ENCODE assay signal across 9 cellular contexts in genomic region chr11:13440100-13440855, GRCh38. TPM values are rescaled to one million over a fixed set of nuclear protein-coding genes. Genes with fewer than 3 reads are reported as not detected.
DNase-seq lines count a peak whose midpoint lies in the region; ATAC-seq lines count a peak whose summit lies in the region.
"Had no signal": no experiment of that assay in that cellular context is flagged by ENCODE, and none has a peak within 500 bp of the region (broad histone marks: within the 10 kb centered on the region; RNA-seq: fewer than 3 reads in every experiment).

No MANE protein-coding gene starts in this region.

- H3K27ac Mint-ChIP-seq in activated naive CD4-positive, alpha-beta T cell treated with anti-CD3 and anti-CD28 coated beads for 36 hours = no peak overlapping the region

- in situ Hi-C loops in G401 (cut with HindIII; ENCODE audit: low sequenced_read_pairs) = no loop called here

- H3K4me1 Mint-ChIP-seq in activated naive CD4-positive, alpha-beta T cell treated with anti-CD3 and anti-CD28 coated beads for 36 hours (ENCODE audit: low read depth) = peaks cover 23% of the 10 kb centered on the region

- DNase-seq in G401 (ENCODE audit: low spot score) (peak; percentile 98), NCI-H446 (lab: John Stamatoyannopoulos, UW) (peak; percentile 86 to 89), dermis blood vessel endothelial cell (peak; percentile 89), medulla oblongata (ENCODE audit: extremely low spot score) (peak; percentile 72)
- DNase-seq in activated effector memory CD4-positive, alpha-beta T cell treated with anti-CD3 and anti-CD28 coated beads, Interleukin-2, amount 50 U/mL, for 16 hours = no peak
- DNase-seq in activated naive CD4-positive, alpha-beta T cell treated with anti-CD3 and anti-CD28 coated beads for 36 hours = no peak

- CTCF ChIA-PET in activated naive CD4-positive, alpha-beta T cell treated with anti-CD3 and anti-CD28 coated beads for 36 hours (lab: Charles Lee) = interaction anchor here (0.6 to 1.0 kb wide), 3 partner anchors 36 to 941 kb away, joined by 3 to 4 read pairs (median 3); no protein-coding TSS in a partner anchor

- intact Hi-C loops in activated naive CD4-positive, alpha-beta T cell treated with anti-CD3 and anti-CD28 coated beads for 36 hours (cut with micrococcal nuclease) = no loop called here

- H3K9me3 Mint-ChIP-seq in activated naive CD4-positive, alpha-beta T cell treated with anti-CD3 and anti-CD28 coated beads for 36 hours = no peaks in the 10 kb centered on the region

- H3K4me3 Mint-ChIP-seq in activated naive CD4-positive, alpha-beta T cell treated with anti-CD3 and anti-CD28 coated beads for 36 hours = no peak overlapping the region

- H3K27me3 Mint-ChIP-seq in activated naive CD4-positive, alpha-beta T cell treated with anti-CD3 and anti-CD28 coated beads for 36 hours (ENCODE audit: low read depth) = no peaks in the 10 kb centered on the region

- H3K36me3 Mint-ChIP-seq in activated naive CD4-positive, alpha-beta T cell treated with anti-CD3 and anti-CD28 coated beads for 36 hours (ENCODE audit: low read depth) = peaks cover 1% of the 10 kb centered on the region

- ATAC-seq in HG02885 (IDR thresholded peaks at IDR 0.05; ENCODE audit: poor library complexity, unreplicated experiment) (no peak), GM18909 (IDR thresholded peaks at IDR 0.05; ENCODE audit: poor library complexity, unreplicated experiment) (no peak)

RNA-seq across cellular contexts. Expression of gene BTBD10, which starts 22.7 kb away (rescaled TPM):
- 22.3 and 40.3 TPM in 2 replicates for total RNA-seq in G401 (2014; rRNA removed; shearing (Covaris generic))
- total RNA-seq in dermis blood vessel endothelial cell = 133 and 140 TPM in 2 replicates
- 10 to 100 TPM; 20.9 to 21.0 TPM for total RNA-seq in activated naive CD4-positive, alpha-beta T cell treated with anti-CD3 and anti-CD28 coated beads for 36 hours

RNA-seq across cellular contexts. Expression of gene PTH, which starts 55.5 kb away (rescaled TPM):
- not detected in 2 replicates for total RNA-seq in G401 (2014; rRNA removed; shearing (Covaris generic))
- total RNA-seq in dermis blood vessel endothelial cell = not detected in 2 replicates
- not detected for total RNA-seq in activated naive CD4-positive, alpha-beta T cell treated with anti-CD3 and anti-CD28 coated beads for 36 hours
- total RNA-seq: mononuclear cell had no signal

Comparison
In these comparisons a context has a peak if more than half of its experiments do, and no peak if none do; other contexts are left out.
1. DNase-seq: peak in G401 (single experiment), NCI-H446 (2 of 2), dermis blood vessel endothelial cell (single experiment) and medulla oblongata (single experiment); none in activated effector memory CD4-positive, alpha-beta T cell treated with anti-CD3 and anti-CD28 coated beads, Interleukin-2, amount 50 U/mL, for 16 hours (single experiment) and activated naive CD4-positive, alpha-beta T cell treated with anti-CD3 and anti-CD28 coated beads for 36 hours (single experiment).